Comparison of ENCODE assay signal across 24 cellular contexts in genomic region chr13:98313023-98313937, GRCh38.
DNase-seq lines count a peak whose midpoint lies in the region; ATAC-seq and TF ChIP-seq lines count a peak whose summit lies in the region.
"Had no signal": no experiment of that assay in that cellular context is flagged by ENCODE, and none has a peak within 500 bp of the region (broad histone marks: within the 10 kb centered on the region; RNA-seq: fewer than 3 reads in every experiment).

No MANE protein-coding gene starts in this region.

- no peak overlapping the region for H4K91ac ChIP-seq in trophoblast cell (ENCODE audit: low read depth, low read length)

- H3K9me3 ChIP-seq in right lobe of liver, result no peaks in the 10 kb centered on the region
- peaks cover 2% of the 10 kb centered on the region for H3K9me3 ChIP-seq in trophoblast cell (ENCODE audit: insufficient read depth, low read depth, low read length)
- no peaks in the 10 kb centered on the region for H3K9me3 ChIP-seq in HAP-1
- H3K9me3 ChIP-seq: adrenal gland, gastroesophageal sphincter, tibial nerve had no signal

- H3K79me2 ChIP-seq in trophoblast cell (ENCODE audit: control insufficient read depth, insufficient read depth, low read length, poor library complexity), result no peaks in the 10 kb centered on the region

- H2AFZ ChIP-seq in trophoblast cell (ENCODE audit: insufficient read depth, low read length, poor library complexity), result no peak overlapping the region

- H3K23ac ChIP-seq in trophoblast cell (ENCODE audit: low read length), result no peak overlapping the region

- H3K4me2 ChIP-seq in trophoblast cell (ENCODE audit: low read length), result no peak overlapping the region

- H3K14ac ChIP-seq in trophoblast cell (ENCODE audit: low read length), result no peak overlapping the region

- H3K79me1 ChIP-seq in trophoblast cell (ENCODE audit: low read length), result no peaks in the 10 kb centered on the region

- H3K4me1 Mint-ChIP-seq in brain, result peaks cover 54% of the 10 kb centered on the region
- H3K4me1 Mint-ChIP-seq: activated CD4-positive, alpha-beta T cell treated with anti-CD3 and anti-CD28 coated beads, Interleukin-2, amount 10 ng/mL, durations not matched to agents 24 days and 14 days had no signal

- no peak overlapping the region for H3K9ac ChIP-seq in trophoblast cell (ENCODE audit: low read length)

- intact Hi-C loops in right lobe of liver (cut with DNase I), result no loop called here

- WGBS in right lobe of liver (ENCODE audit: insufficient coverage, low coverage, low lambda C conversion rate, missing lambda C conversion rate), result 88% methylated on average over 16 of the region's 20 CpGs
- WGBS in trophoblast cell (ENCODE audit: extremely low coverage, insufficient coverage, insufficient read length), result no CpG with 5 or more reads among the region's 20 CpGs

- H3K4me1 ChIP-seq in right lobe of liver (peaks cover 0 to 42% (median 14%) of the 10 kb centered on the region in 4 donors), trophoblast cell (ENCODE audit: control insufficient read depth in 1 of 2, insufficient read depth in 2 of 2, low read length in 2 of 2) (peaks cover 9 to 17% of the 10 kb centered on the region in 2 experiments), HAP-1 (peaks cover 5% of the 10 kb centered on the region; the same call in 1 of the 2 replicates)

- no peaks in the 10 kb centered on the region for H3K36me3 ChIP-seq in right lobe of liver
- H3K36me3 ChIP-seq in trophoblast cell (ENCODE audit: control insufficient read depth in 1 of 2, insufficient read depth in 2 of 2, low read length in 2 of 2), result peaks cover 2% of the 10 kb centered on the region in 2 experiments
- H3K36me3 ChIP-seq in HAP-1 (replicated peaks), result no peaks in the 10 kb centered on the region
- H3K36me3 ChIP-seq: adrenal gland, gastroesophageal sphincter, tibial nerve had no signal

- H3K27ac ChIP-seq in right lobe of liver (peak overlapping the region in 1 of 3 donors; percentile 29), trophoblast cell (ENCODE audit: low read depth, low read length) (no peak overlapping the region)
- H3K27ac ChIP-seq: adrenal gland, gastroesophageal sphincter, SK-N-MC, tibial nerve had no signal

- H3K27ac Mint-ChIP-seq in brain, result peak overlapping the region in 3 of 5 experiments; percentile 9 to 61 (median 52)
- H3K27ac Mint-ChIP-seq: activated CD4-positive, alpha-beta T cell treated with anti-CD3 and anti-CD28 coated beads, Interleukin-2, amount 10 ng/mL, durations not matched to agents 24 days and 14 days; activated T-cell treated with anti-CD3 and anti-CD28 coated beads, Interleukin-2, amount 50 U/mL, for 72 hours; CD4-positive, alpha-beta T cell had no signal

- no peak overlapping the region for H2BK5ac ChIP-seq in trophoblast cell (ENCODE audit: low read depth, low read length, poor library complexity)

- TF ChIP-seq POLR2A in right lobe of liver (IDR thresholded peaks at IDR 0.05), result no peak

- H3K4me3 Mint-ChIP-seq in brain, result no peak overlapping the region
- H3K4me3 Mint-ChIP-seq: activated CD4-positive, alpha-beta T cell treated with anti-CD3 and anti-CD28 coated beads, Interleukin-2, amount 10 ng/mL, durations not matched to agents 24 days and 14 days; activated T-cell treated with anti-CD3 and anti-CD28 coated beads, Interleukin-2, amount 50 U/mL, for 72 hours; CD4-positive, alpha-beta T cell had no signal

- ATAC-seq in right lobe of liver (peak; percentile 2 to 38 (median 16)), HG03045 (IDR thresholded peaks at IDR 0.05; ENCODE audit: unreplicated experiment) (no peak)
- ATAC-seq: activated T-cell treated with anti-CD3 and anti-CD28 coated beads, Interleukin-2, amount 50 U/mL, for 72 hours; gastroesophageal sphincter had no signal

- H3K9me3 Mint-ChIP-seq in brain, result peaks cover 0 to under 1% (median 0%) of the 10 kb centered on the region in 5 experiments
- H3K9me3 Mint-ChIP-seq: activated CD4-positive, alpha-beta T cell treated with anti-CD3 and anti-CD28 coated beads, Interleukin-2, amount 10 ng/mL, durations not matched to agents 24 days and 14 days; activated T-cell treated with anti-CD3 and anti-CD28 coated beads, Interleukin-2, amount 50 U/mL, for 72 hours; CD4-positive, alpha-beta T cell had no signal

- no peak overlapping the region for H2BK12ac ChIP-seq in trophoblast cell (ENCODE audit: low read length)

- no peak overlapping the region for H3K18ac ChIP-seq in trophoblast cell (ENCODE audit: low read length)

- peaks cover 26% of the 10 kb centered on the region for H3K36me3 Mint-ChIP-seq in brain

- DNase-seq in right lobe of liver (no peak), trophoblast cell (no peak), HAP-1 (ENCODE audit: low spot score in 2 of 2) (no peak), NCI-H2081 (lab: John Stamatoyannopoulos, UW) (no peak), HuH-7.5 (ENCODE audit: low spot score) (no peak)
- DNase-seq: activated CD4-positive, alpha-beta T cell treated with anti-CD3 and anti-CD28 coated beads, Interleukin-2, amount 10 ng/mL, durations not matched to agents 24 days and 14 days; activated naive CD4-positive, alpha-beta T cell treated with Interleukin-2 at 50 U/mL for 16 hours; activated T-cell treated with anti-CD3 and anti-CD28 coated beads, Interleukin-2, amount 50 U/mL, for 72 hours; CD4-positive, alpha-beta T cell; EL; hippocampal formation; Kasumi-1; NCI-H1694 treated with DMSO at 0.1 percent for 48 hours; NCI-H69; stimulated activated CD4-positive, alpha-beta T cell treated with anti-CD3 and anti-CD28 coated beads, Interleukin-12 subunit alpha, Interleukin-12 subunit beta, amount 100 ng/mL, for 4 hours; stimulated activated CD4-positive, alpha-beta T cell treated with anti-CD3 and anti-CD28 coated beads, Interleukin-4, amount 100 ng/mL, for 4 hours; stimulated activated naive CD4-positive, alpha-beta T cell treated with Interleukin-2 at 50 U/mL for 16 hours; T-helper 2 cell had no signal

- no peak overlapping the region for H3K4ac ChIP-seq in trophoblast cell (ENCODE audit: low read depth, low read length)

- in situ Hi-C loops in HAP-1 (cut with MboI; ENCODE audit: low sequenced_read_pairs), result no loop called here

- no peaks in the 10 kb centered on the region for H3K27me3 ChIP-seq in right lobe of liver
- no peaks in the 10 kb centered on the region for H3K27me3 ChIP-seq in trophoblast cell (ENCODE audit: insufficient read depth, low read length)
- no peaks in the 10 kb centered on the region for H3K27me3 ChIP-seq in HAP-1 (ENCODE audit: low read depth)
- H3K27me3 ChIP-seq: adrenal gland, gastroesophageal sphincter, tibial nerve had no signal

- TF ChIP-seq CTCF in brain (conservative IDR thresholded peaks at IDR 0.05), result no peak
- TF ChIP-seq CTCF in right lobe of liver (IDR thresholded peaks at IDR 0.05), result no peak

- no peak overlapping the region for H2BK120ac ChIP-seq in trophoblast cell (ENCODE audit: insufficient read depth, low read length, poor library complexity)

- H3K4me3 ChIP-seq in right lobe of liver (no peak overlapping the region), trophoblast cell (ENCODE audit: low read depth, low read length) (peak overlapping the region; percentile 20), HAP-1 (no peak overlapping the region)
- H3K4me3 ChIP-seq: adrenal gland, gastroesophageal sphincter, SK-N-MC, tibial nerve had no signal

- H4K12ac ChIP-seq in trophoblast cell (ENCODE audit: low read depth, low read length), result no peak overlapping the region

- H2AK5ac ChIP-seq in trophoblast cell (ENCODE audit: low read length), result no peak overlapping the region

- no peak overlapping the region for H4K8ac ChIP-seq in trophoblast cell (ENCODE audit: low read depth, low read length)

- no peaks in the 10 kb centered on the region for H3K27me3 Mint-ChIP-seq in brain
- H3K27me3 Mint-ChIP-seq: activated CD4-positive, alpha-beta T cell treated with anti-CD3 and anti-CD28 coated beads, Interleukin-2, amount 10 ng/mL, durations not matched to agents 24 days and 14 days; CD4-positive, alpha-beta T cell had no signal
